8 cellular contexts compared by ENCODE assay signal in genomic region chr17:76384222-76384986, GRCh38. TPM values are rescaled to one million over a fixed set of nuclear protein-coding genes. Genes with fewer than 3 reads are reported as not detected.
A peak's percentile ranks its signal among the peaks of the same experiment; 100 is the strongest.
DNase-seq lines count a peak whose midpoint lies in the region; ATAC-seq and TF ChIP-seq lines count a peak whose summit lies in the region.

A gene with protein sequence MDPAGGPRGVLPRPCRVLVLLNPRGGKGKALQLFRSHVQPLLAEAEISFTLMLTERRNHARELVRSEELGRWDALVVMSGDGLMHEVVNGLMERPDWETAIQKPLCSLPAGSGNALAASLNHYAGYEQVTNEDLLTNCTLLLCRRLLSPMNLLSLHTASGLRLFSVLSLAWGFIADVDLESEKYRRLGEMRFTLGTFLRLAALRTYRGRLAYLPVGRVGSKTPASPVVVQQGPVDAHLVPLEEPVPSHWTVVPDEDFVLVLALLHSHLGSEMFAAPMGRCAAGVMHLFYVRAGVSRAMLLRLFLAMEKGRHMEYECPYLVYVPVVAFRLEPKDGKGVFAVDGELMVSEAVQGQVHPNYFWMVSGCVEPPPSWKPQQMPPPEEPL (plus strand): TSS chr17:76384609. CDS start chr17:76385645, 1,036 bp downstream.

- peaks cover 2% of the 10 kb centered on the region for H3K36me3 Mint-ChIP-seq in activated CD8-positive, alpha-beta T cell treated with anti-CD3 and anti-CD28 coated beads, Interleukin-2, amount 10 ng/mL, durations not matched to agents 7 days and 5 days (ENCODE audit: low read depth)

- H3K36me3 ChIP-seq in endocrine pancreas (ENCODE audit: control insufficient read depth, insufficient read depth, low read length), result no peaks in the 10 kb centered on the region
- peaks cover 26% of the 10 kb centered on the region for H3K36me3 ChIP-seq in mesodermal cell (ENCODE audit: control insufficient read depth, insufficient read depth, low read length)

- 0 to 1% methylated on average over 86 to 103 of the region's 118 CpGs for WGBS in mesodermal cell (ENCODE audit: insufficient coverage in 2 of 2), 2 experiments

- no peaks in the 10 kb centered on the region for H3K27me3 Mint-ChIP-seq in activated CD8-positive, alpha-beta T cell treated with anti-CD3 and anti-CD28 coated beads, Interleukin-2, amount 10 ng/mL, durations not matched to agents 7 days and 5 days (ENCODE audit: low read depth)

- H3K27ac ChIP-seq in mesodermal cell (ENCODE audit: low read depth, low read length, severe bottlenecking), result peak within 1 kb of the TSS; percentile 93

- H3K4me1 ChIP-seq in endocrine pancreas (ENCODE audit: control insufficient read depth, insufficient read depth, low read length) (no peaks in the 10 kb centered on the region), mesodermal cell (ENCODE audit: control insufficient read depth, insufficient read depth, low read length, poor library complexity, severe bottlenecking) (peaks cover 14% of the 10 kb centered on the region)

- peak within 1 kb of the TSS; percentile 84 for H3K9ac ChIP-seq in endocrine pancreas (ENCODE audit: control insufficient read depth, insufficient read depth, low read length)

- peak; percentile 75 for ATAC-seq in activated CD8-positive, alpha-beta T cell treated with anti-CD3 and anti-CD28 coated beads, Interleukin-2, amount 10 ng/mL, durations not matched to agents 7 days and 5 days

- no peaks in the 10 kb centered on the region for H3K9me3 ChIP-seq in endocrine pancreas (ENCODE audit: control insufficient read depth, low read length)
- no peaks in the 10 kb centered on the region for H3K9me3 ChIP-seq in mesodermal cell (ENCODE audit: control insufficient read depth, low read length)

- peak; percentile 89 for DNase-seq in GM12865 (ENCODE audit: low read depth)
- DNase-seq in HFF-Myc (ENCODE audit: extremely low read depth, low read depth), result no peak
- DNase-seq in NCI-H2171 treated with DMSO at 0.1 percent for 48 hours (lab: John Stamatoyannopoulos, UW), result peak; percentile 32
- peak; percentile 77 for DNase-seq in activated CD8-positive, alpha-beta T cell treated with anti-CD3 and anti-CD28 coated beads, Interleukin-2, amount 10 ng/mL, durations not matched to agents 7 days and 5 days
- peak; percentile 19 to 42 for DNase-seq in stimulated activated CD8-positive, alpha-beta memory T cell treated with anti-CD3 and anti-CD28 coated beads, Interleukin-4, amount 100 ng/mL, for 4 hours (ENCODE audit: low read depth in 2 of 2, low spot score in 1 of 2)
- DNase-seq in G401 (ENCODE audit: low spot score), result no peak

- in situ Hi-C loops in G401 (cut with HindIII; ENCODE audit: low sequenced_read_pairs), result no loop called here

- H3K27me3 ChIP-seq in endocrine pancreas (ENCODE audit: control insufficient read depth, insufficient read depth, low read length), result no peaks in the 10 kb centered on the region

- H3K4me3 ChIP-seq in GM12865 (ENCODE audit: low read depth, low read length) (peak within 1 kb of the TSS; percentile 74), HFF-Myc (replicated peaks; ENCODE audit: low read depth, low read length) (peak within 1 kb of the TSS; percentile 66), endocrine pancreas (ENCODE audit: control insufficient read depth, insufficient read depth, low read length) (no peak within 1 kb of the TSS), mesodermal cell (ENCODE audit: extremely low read depth, insufficient read depth, low read length, poor library complexity, severe bottlenecking) (peak within 1 kb of the TSS; percentile 59)

- TF ChIP-seq CTCF in GM12865 (IDR thresholded peaks at IDR 0.05; ENCODE audit: insufficient read depth, low read depth, low read length, missing control alignments), result no peak
- no peak for TF ChIP-seq CTCF in HFF-Myc (IDR thresholded peaks at IDR 0.05; ENCODE audit: low read depth, low read length, missing control alignments)

- peaks cover 24% of the 10 kb centered on the region for H3K4me1 Mint-ChIP-seq in activated CD8-positive, alpha-beta T cell treated with anti-CD3 and anti-CD28 coated beads, Interleukin-2, amount 10 ng/mL, durations not matched to agents 7 days and 5 days (ENCODE audit: low read depth)

- H3K27ac Mint-ChIP-seq in activated CD8-positive, alpha-beta T cell treated with anti-CD3 and anti-CD28 coated beads, Interleukin-2, amount 10 ng/mL, durations not matched to agents 7 days and 5 days, result peak within 1 kb of the TSS; percentile 88

- POLR2A ChIA-PET in activated CD8-positive, alpha-beta T cell treated with anti-CD3 and anti-CD28 coated beads, Interleukin-2, amount 10 ng/mL, durations not matched to agents 7 days and 5 days (lab: Charles Lee), result interaction anchor here (0.6 to 2.8 kb wide), 5 partner anchors 14 to 316 kb away, joined by 3 to 24 read pairs (median 3); partner anchors contain the start of gene PRPSAP1

- peak within 1 kb of the TSS; percentile 82 for H3K4me3 Mint-ChIP-seq in activated CD8-positive, alpha-beta T cell treated with anti-CD3 and anti-CD28 coated beads, Interleukin-2, amount 10 ng/mL, durations not matched to agents 7 days and 5 days

- no peaks in the 10 kb centered on the region for H3K9me3 Mint-ChIP-seq in activated CD8-positive, alpha-beta T cell treated with anti-CD3 and anti-CD28 coated beads, Interleukin-2, amount 10 ng/mL, durations not matched to agents 7 days and 5 days (ENCODE audit: insufficient read depth)

- CTCF ChIA-PET in activated CD8-positive, alpha-beta T cell treated with anti-CD3 and anti-CD28 coated beads, Interleukin-2, amount 10 ng/mL, durations not matched to agents 7 days and 5 days (lab: Charles Lee), result interaction anchor here (0.6 to 10.3 kb wide), 24 partner anchors 8 to 481 kb away, joined by 3 to 124 read pairs (median 5); partner anchors contain the start of genes PRPSAP1, RHBDF2 and UBE2O

RNA-seq across cellular contexts. Expression of the gene that starts here (rescaled TPM):
- total RNA-seq in activated CD8-positive, alpha-beta T cell treated with anti-CD3 and anti-CD28 coated beads, Interleukin-2, amount 10 ng/mL, durations not matched to agents 7 days and 5 days, result 1 to 10 TPM; 3.8 to 4.7 TPM
- 24.3 TPM for polyA plus RNA-seq in mesodermal cell (2013, experiment 1 of 2)
- polyA plus RNA-seq in mesodermal cell (2013, experiment 2 of 2), result 18.5 TPM
- 5.8 and 10.6 TPM in 2 replicates for total RNA-seq in G401 (2014; rRNA removed; shearing (Covaris generic))

Comparison
In these comparisons a context has a peak if more than half of its experiments do, and no peak if none do; other contexts are left out.
1. DNase-seq: peak in GM12865 (single experiment), NCI-H2171 treated with DMSO at 0.1 percent for 48 hours (single experiment), activated CD8-positive, alpha-beta T cell treated with anti-CD3 and anti-CD28 coated beads, Interleukin-2, amount 10 ng/mL, durations not matched to agents 7 days and 5 days (single experiment) and stimulated activated CD8-positive, alpha-beta memory T cell treated with anti-CD3 and anti-CD28 coated beads, Interleukin-4, amount 100 ng/mL, for 4 hours (2 of 2); none in HFF-Myc (single experiment) and G401 (single experiment).